Comparison of ENCODE assay signal across 15 cellular contexts in genomic region chr2:213733893-213734292, GRCh38.
DNase-seq lines count a peak whose midpoint lies in the region; ATAC-seq and TF ChIP-seq lines count a peak whose summit lies in the region.
"Had no signal": no experiment of that assay in that cellular context is flagged by ENCODE, and none has a peak within 500 bp of the region (broad histone marks: within the 10 kb centered on the region; RNA-seq: fewer than 3 reads in every experiment).

No MANE protein-coding gene starts in this region.

- H3K4me3 Mint-ChIP-seq in natural killer cell = no peak overlapping the region
- H3K4me3 Mint-ChIP-seq in immature natural killer cell = no peak overlapping the region
- no peak overlapping the region for H3K4me3 Mint-ChIP-seq in mesothelial cell of epicardium
- H3K4me3 Mint-ChIP-seq: GM23338 had no signal

- intact Hi-C loops in cardiac septum (cut with DNase I) (no loop called here), natural killer cell (cut with micrococcal nuclease) (no loop called here)

- H3K36me3 Mint-ChIP-seq in natural killer cell (no peaks in the 10 kb centered on the region), immature natural killer cell (no peaks in the 10 kb centered on the region), mesothelial cell of epicardium (no peaks in the 10 kb centered on the region)

- TF ChIP-seq CTCF in natural killer cell (IDR thresholded peaks at IDR 0.05) (no peak), mesothelial cell of epicardium (IDR thresholded peaks at IDR 0.05; ENCODE audit: unreplicated experiment) (no peak)

- ATAC-seq in GM18498 (IDR thresholded peaks at IDR 0.05; ENCODE audit: unreplicated experiment) = peak; percentile 92
- peak; percentile 88 for ATAC-seq in GM19438 (IDR thresholded peaks at IDR 0.05; ENCODE audit: low read depth, unreplicated experiment)
- ATAC-seq in HG02678 (IDR thresholded peaks at IDR 0.05; ENCODE audit: unreplicated experiment) = peak; percentile 92
- peak; percentile 88 for ATAC-seq in HG03342 (IDR thresholded peaks at IDR 0.05; ENCODE audit: unreplicated experiment)
- no peak for ATAC-seq in natural killer cell
- ATAC-seq: GM23338 had no signal

- H3K27me3 Mint-ChIP-seq in natural killer cell (ENCODE audit: low read depth in 2 of 2) (no peaks in the 10 kb centered on the region), immature natural killer cell (ENCODE audit: low read depth in 3 of 3) (peaks cover 0 to 4% (median 0%) of the 10 kb centered on the region in 3 donors), mesothelial cell of epicardium (ENCODE audit: low read depth) (no peaks in the 10 kb centered on the region)

- no peak for DNase-seq in cardiac septum (ENCODE audit: low spot score)
- DNase-seq in natural killer cell = no peak
- no peak for DNase-seq in immature natural killer cell
- no peak for DNase-seq in mesothelial cell of epicardium (ENCODE audit: low spot score in 2 of 2, unreplicated experiment in 2 of 2)
- DNase-seq: activated CD4-positive, alpha-beta T cell treated with anti-CD3 and anti-CD28 coated beads for 4 hours; activated gamma-delta T cell; erythroblast; mesendoderm; NCI-H187; ovary had no signal

- H3K9me3 Mint-ChIP-seq in natural killer cell (peaks cover 3 to 6% of the 10 kb centered on the region in 2 donors), immature natural killer cell (peaks cover 0 to 23% (median 4%) of the 10 kb centered on the region in 6 donors), mesothelial cell of epicardium (peaks cover 16% of the 10 kb centered on the region)

- H3K4me1 Mint-ChIP-seq in natural killer cell = no peaks in the 10 kb centered on the region
- no peaks in the 10 kb centered on the region for H3K4me1 Mint-ChIP-seq in immature natural killer cell
- H3K4me1 Mint-ChIP-seq in mesothelial cell of epicardium = no peaks in the 10 kb centered on the region
- H3K4me1 Mint-ChIP-seq: GM23338 had no signal

- H3K27ac Mint-ChIP-seq in natural killer cell (no peak overlapping the region), immature natural killer cell (no peak overlapping the region), mesothelial cell of epicardium (no peak overlapping the region)
- H3K27ac Mint-ChIP-seq: GM23338 had no signal

Comparison
In these comparisons a context has a peak if more than half of its experiments do, and no peak if none do; other contexts are left out.
1. ATAC-seq: peak in GM18498 (single experiment), GM19438 (single experiment), HG02678 (single experiment) and HG03342 (single experiment); none in natural killer cell (0 of 3).